In the genomic region with DNA sequence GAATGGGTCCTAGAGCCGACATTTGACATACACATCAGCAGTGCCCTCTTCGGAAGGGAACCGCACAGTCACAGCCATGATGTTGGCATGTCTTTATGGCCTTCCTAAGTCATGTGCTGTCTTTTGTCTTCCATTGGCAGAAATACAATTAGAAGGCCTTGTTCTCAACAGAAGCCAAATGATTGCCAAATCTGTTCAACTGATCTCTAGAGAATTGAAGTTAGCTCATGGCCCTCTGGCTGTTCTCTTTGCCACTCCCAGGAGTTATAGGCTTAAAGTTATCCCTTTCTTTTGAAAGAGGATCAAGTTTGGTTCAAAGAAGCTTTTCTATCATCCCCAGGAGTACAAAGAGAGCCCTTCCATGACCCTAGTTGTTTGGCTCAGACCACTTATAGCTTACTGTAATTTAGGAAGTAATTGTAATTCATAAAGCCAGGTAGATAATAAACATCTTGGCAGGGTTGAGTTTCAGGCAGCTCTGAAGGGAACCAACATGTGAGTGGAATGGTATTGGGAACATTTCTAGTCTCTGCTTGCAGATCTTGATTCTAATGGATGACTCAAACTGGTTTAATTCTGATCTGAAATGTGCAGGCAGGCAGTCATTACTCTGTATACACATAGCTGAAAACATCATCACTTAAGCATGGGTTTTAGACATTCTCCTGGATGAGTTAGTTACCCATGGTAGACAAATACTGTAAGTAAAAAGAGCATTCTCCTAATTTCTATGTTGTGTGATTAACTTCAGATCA, we compare ENCODE assay signal across 13 cellular contexts.
DNase-seq lines count a peak whose midpoint lies in the region; ATAC-seq and TF ChIP-seq lines count a peak whose summit lies in the region.
"Had no signal": no experiment of that assay in that cellular context is flagged by ENCODE, and none has a peak within 500 bp of the region (broad histone marks: within the 10 kb centered on the region; RNA-seq: fewer than 3 reads in every experiment).

No MANE protein-coding gene starts in this region.

- no peak for TF ChIP-seq CTCF in fibroblast of mammary gland (conservative IDR thresholded peaks at IDR 0.05; ENCODE audit: control insufficient read depth, insufficient read depth, low read depth, low read length)

- H3K4me3 ChIP-seq in fibroblast of mammary gland (ENCODE audit: control insufficient read depth, low read depth, low read length): no peak overlapping the region
- H3K4me3 ChIP-seq in H7 (ENCODE audit: insufficient read depth, low read depth, low read length): no peak overlapping the region
- H3K4me3 ChIP-seq: A549, pancreas had no signal

- no peak for DNase-seq in Right ventricle myocardium inferior (ENCODE audit: missing footprints)
- no peak for DNase-seq in cardiac septum (ENCODE audit: low spot score)
- peak; percentile 92 for DNase-seq in fibroblast of mammary gland (ENCODE audit: low read depth)
- peak; percentile 36 for DNase-seq in non-pigmented ciliary epithelial cell (ENCODE audit: low read depth)
- DNase-seq in H7: no peak
- DNase-seq: activated T-cell treated with anti-CD3 and anti-CD28 coated beads, Interleukin-2, amount 50 U/mL, for 24 hours; cerebellar nuclear complex; MM.1S; pancreas had no signal

- H3K27me3 ChIP-seq in H7 (ENCODE audit: control insufficient read depth, insufficient read depth, low read length): no peaks in the 10 kb centered on the region
- H3K27me3 ChIP-seq: pancreas had no signal

- no peaks in the 10 kb centered on the region for H3K36me3 ChIP-seq in H7 (replicated peaks; ENCODE audit: control insufficient read depth, insufficient read depth, low read length)
- H3K36me3 ChIP-seq: pancreas had no signal

- ATAC-seq in Right ventricle myocardium inferior: peak; percentile 82
- no peak for ATAC-seq in HG03045 (IDR thresholded peaks at IDR 0.05; ENCODE audit: unreplicated experiment)
- ATAC-seq in HG03565 (IDR thresholded peaks at IDR 0.05; ENCODE audit: unreplicated experiment): no peak
- no peak for ATAC-seq in HG03108 (IDR thresholded peaks at IDR 0.05; ENCODE audit: unreplicated experiment)
- ATAC-seq: A549 had no signal

- intact Hi-C loops in Right ventricle myocardium inferior (cut with DNase I) (no loop called here), cardiac septum (cut with DNase I) (no loop called here)

Comparison
In these comparisons a context has a peak if more than half of its experiments do, and no peak if none do; other contexts are left out.
1. DNase-seq: peak in fibroblast of mammary gland (single experiment) and non-pigmented ciliary epithelial cell (single experiment); none in Right ventricle myocardium inferior (single experiment), cardiac septum (single experiment) and H7 (single experiment).